ENCODE assay signal across 16 cellular contexts in genomic region chr9:90344013-90344412, GRCh38.
DNase-seq lines count a peak whose midpoint lies in the region; ATAC-seq and TF ChIP-seq lines count a peak whose summit lies in the region.
"Had no signal": no experiment of that assay in that cellular context is flagged by ENCODE, and none has a peak within 500 bp of the region (broad histone marks: within the 10 kb centered on the region; RNA-seq: fewer than 3 reads in every experiment).

No MANE protein-coding gene starts in this region.

- no peak overlapping the region for H2BK120ac ChIP-seq in mesendoderm (ENCODE audit: low read depth, low read length)

- intact Hi-C loops in left ventricle myocardium inferior (cut with micrococcal nuclease), result no loop called here

- TF ChIP-seq CTCF in choroid plexus epithelial cell (conservative IDR thresholded peaks at IDR 0.05; ENCODE audit: low read depth, low read length) (no peak), left ventricle myocardium inferior (IDR thresholded peaks at IDR 0.05; ENCODE audit: borderline replicate concordance) (no peak)

- ATAC-seq in GM19351 (IDR thresholded peaks at IDR 0.05; ENCODE audit: unreplicated experiment), result no peak
- ATAC-seq: PC-3, SK-N-SH treated with all-trans-retinoic acid at 6 μM for 48 hours had no signal

- no peaks in the 10 kb centered on the region for H3K9me3 ChIP-seq in left ventricle myocardium inferior (replicated peaks)
- H3K9me3 ChIP-seq: transverse colon had no signal

- no peak overlapping the region for H3K27ac ChIP-seq in mesendoderm (ENCODE audit: low read depth, low read length)
- no peak overlapping the region for H3K27ac ChIP-seq in left ventricle myocardium inferior (replicated peaks)
- H3K27ac ChIP-seq: transverse colon had no signal

- H4K5ac ChIP-seq in mesendoderm (ENCODE audit: low read length), result no peak overlapping the region

- H4K8ac ChIP-seq in mesendoderm (ENCODE audit: low read depth, low read length), result no peak overlapping the region

- H3K4me1 ChIP-seq in mesendoderm (ENCODE audit: control insufficient read depth, low read depth, low read length) (peaks cover 4% of the 10 kb centered on the region), left ventricle myocardium inferior (no peaks in the 10 kb centered on the region)
- H3K4me1 ChIP-seq: transverse colon had no signal

- no peak overlapping the region for H3K9ac ChIP-seq in mesendoderm (ENCODE audit: low read length)

- no peaks in the 10 kb centered on the region for H3K79me1 ChIP-seq in mesendoderm (ENCODE audit: low read length)

- no peak overlapping the region for H2BK5ac ChIP-seq in mesendoderm (ENCODE audit: low read length)

- H2AK5ac ChIP-seq in mesendoderm (ENCODE audit: low read length), result no peak overlapping the region

- H3K79me2 ChIP-seq in mesendoderm (ENCODE audit: control insufficient read depth, insufficient read depth, low read length), result no peaks in the 10 kb centered on the region

- H3K36me3 ChIP-seq in mesendoderm (ENCODE audit: control insufficient read depth, insufficient read depth, low read length) (no peaks in the 10 kb centered on the region), left ventricle myocardium inferior (no peaks in the 10 kb centered on the region)
- H3K36me3 ChIP-seq: transverse colon had no signal

- H3K4me3 ChIP-seq in choroid plexus epithelial cell (ENCODE audit: low read depth, low read length) (no peak overlapping the region), mesendoderm (ENCODE audit: low read length) (no peak overlapping the region), left ventricle myocardium inferior (no peak overlapping the region)
- H3K4me3 ChIP-seq: transverse colon had no signal

- no CpG with 5 or more reads among the region's 1 CpG for WGBS in mesendoderm (ENCODE audit: extremely low coverage, insufficient coverage, low lambda C conversion rate)

- H3K56ac ChIP-seq in mesendoderm (ENCODE audit: low read length), result no peak overlapping the region

- no peak overlapping the region for H3K4ac ChIP-seq in mesendoderm (ENCODE audit: low read depth, low read length)

- H3K4me2 ChIP-seq in mesendoderm (ENCODE audit: low read length), result no peak overlapping the region

- H2BK15ac ChIP-seq in mesendoderm (replicated peaks; ENCODE audit: low read depth), result no peak overlapping the region

- DNase-seq in Ammon's horn (ENCODE audit: low spot score), result peak; percentile 35
- DNase-seq in LHCN-M2 (ENCODE audit: low read depth), result peak; percentile 22
- DNase-seq in choroid plexus epithelial cell (ENCODE audit: low read depth), result peak; percentile 34
- DNase-seq in mesendoderm, result peak; percentile 27
- DNase-seq in DMS153 treated with DMSO at 0.1 percent for 48 hours (lab: John Stamatoyannopoulos, UW; ENCODE audit: unreplicated experiment), result no peak
- no peak for DNase-seq in NCI-H2081 treated with DMSO at 0.1 percent for 48 hours (lab: John Stamatoyannopoulos, UW)
- no peak for DNase-seq in left ventricle myocardium inferior
- DNase-seq: DMS79 treated with DMSO at 0.1 percent for 48 hours; H7; MV-4-11; nucleus accumbens; PC-3; stimulated activated CD4-positive, alpha-beta T cell treated with anti-CD3 and anti-CD28 coated beads, Interleukin-4, amount 100 ng/mL, for 4 hours; transverse colon had no signal

- H3K18ac ChIP-seq in mesendoderm (ENCODE audit: low read length), result no peak overlapping the region

- no peak overlapping the region for H3K23ac ChIP-seq in mesendoderm (ENCODE audit: low read length)

- no peaks in the 10 kb centered on the region for H3K27me3 ChIP-seq in mesendoderm (ENCODE audit: insufficient read depth, low read length, poor library complexity)
- H3K27me3 ChIP-seq in left ventricle myocardium inferior (ENCODE audit: low read depth), result peaks cover 49% of the 10 kb centered on the region
- H3K27me3 ChIP-seq: transverse colon had no signal

Comparison
In these comparisons a context has a peak if more than half of its experiments do, and no peak if none do; other contexts are left out.
1. DNase-seq: peak in Ammon's horn (single experiment), LHCN-M2 (single experiment), choroid plexus epithelial cell (single experiment) and mesendoderm (single experiment); none in DMS153 treated with DMSO at 0.1 percent for 48 hours (single experiment), NCI-H2081 treated with DMSO at 0.1 percent for 48 hours (single experiment) and left ventricle myocardium inferior (single experiment).